In genomic region chr2:42492691-42493467, GRCh38 we compare ENCODE assay signal across 8 cellular contexts. TPM values are rescaled to one million over a fixed set of nuclear protein-coding genes. Genes with fewer than 3 reads are reported as not detected.
DNase-seq lines count a peak whose midpoint lies in the region; ATAC-seq and TF ChIP-seq lines count a peak whose summit lies in the region.

No MANE protein-coding gene starts in this region.

- peaks cover 8% of the 10 kb centered on the region for H3K27me3 Mint-ChIP-seq in activated T-helper 17 cell treated with anti-CD3 and anti-CD28 coated beads, Interleukin-2, amount 50 U/mL, for 72 hours

- TF ChIP-seq POLR2A in gastroesophageal sphincter (IDR thresholded peaks at IDR 0.05), result no peak

- H3K4me1 Mint-ChIP-seq in activated T-helper 17 cell treated with anti-CD3 and anti-CD28 coated beads, Interleukin-2, amount 50 U/mL, for 72 hours, result no peaks in the 10 kb centered on the region

- intact Hi-C loops in tibial artery (cut with DNase I; ENCODE audit: low total_unique reads), result no loop called here

- no peak for ATAC-seq in activated T-helper 17 cell treated with anti-CD3 and anti-CD28 coated beads, Interleukin-2, amount 50 U/mL, for 72 hours (replicated peaks)
- no peak for ATAC-seq in gastroesophageal sphincter

- H3K27me3 ChIP-seq in gastroesophageal sphincter, result peaks cover 54% of the 10 kb centered on the region
- peaks cover 4 to 45% of the 10 kb centered on the region in 2 donors for H3K27me3 ChIP-seq in tibial artery

- H3K4me3 Mint-ChIP-seq in activated T-helper 17 cell treated with anti-CD3 and anti-CD28 coated beads, Interleukin-2, amount 50 U/mL, for 72 hours, result peak overlapping the region; percentile 46

- H3K27ac ChIP-seq in C4-2B, result peak overlapping the region; percentile 76; the same call in 1 of the 2 replicates
- H3K27ac ChIP-seq in gastroesophageal sphincter, result no peak overlapping the region
- H3K27ac ChIP-seq in tibial artery, result no peak overlapping the region

- no peaks in the 10 kb centered on the region for H3K9me3 Mint-ChIP-seq in activated T-helper 17 cell treated with anti-CD3 and anti-CD28 coated beads, Interleukin-2, amount 50 U/mL, for 72 hours

- H3K4me1 ChIP-seq in gastroesophageal sphincter (peaks cover 0 to 25% (median 0%) of the 10 kb centered on the region in 3 donors), tibial artery (peaks cover 0 to 27% (median 19%) of the 10 kb centered on the region in 4 donors)

- H3K4me3 ChIP-seq in gastroesophageal sphincter (peak overlapping the region in 1 of 2 donors; percentile 67), tibial artery (peak overlapping the region in 1 of 2 donors; percentile 60)

- H3K9me3 ChIP-seq in gastroesophageal sphincter, result no peaks in the 10 kb centered on the region
- no peaks in the 10 kb centered on the region for H3K9me3 ChIP-seq in tibial artery

- no peaks in the 10 kb centered on the region for H3K36me3 Mint-ChIP-seq in activated T-helper 17 cell treated with anti-CD3 and anti-CD28 coated beads, Interleukin-2, amount 50 U/mL, for 72 hours (ENCODE audit: low read depth)

- TF ChIP-seq EP300 in gastroesophageal sphincter (IDR thresholded peaks at IDR 0.05), result no peak

- WGBS in gastroesophageal sphincter (ENCODE audit: low coverage in 1 of 2), 2 donors, result no CpG with 5 or more reads among the region's 111 CpGs

- H3K27ac Mint-ChIP-seq in activated T-helper 17 cell treated with anti-CD3 and anti-CD28 coated beads, Interleukin-2, amount 50 U/mL, for 72 hours, result no peak overlapping the region

- H3K36me3 ChIP-seq in gastroesophageal sphincter (no peaks in the 10 kb centered on the region), tibial artery (no peaks in the 10 kb centered on the region)

- DNase-seq in NCI-H2171 (lab: John Stamatoyannopoulos, UW) (peak; percentile 51), islet precursor cell (peak; percentile 64), GOT3 (lab: John Stamatoyannopoulos, UW) (no peak), tibial artery (no peak)
- DNase-seq in stimulated activated CD8-positive, alpha-beta memory T cell treated with anti-CD3 and anti-CD28 coated beads, Interleukin-15, amount 100 ng/mL, for 4 hours (ENCODE audit: low read depth in 2 of 2), result peak; percentile 1 to 6

- TF ChIP-seq CTCF in C4-2B (conservative IDR thresholded peaks at IDR 0.05), result no peak
- TF ChIP-seq CTCF in gastroesophageal sphincter (IDR thresholded peaks at IDR 0.05), result no peak
- TF ChIP-seq CTCF in tibial artery (IDR thresholded peaks at IDR 0.05), result no peak

RNA-seq across cellular contexts. Expression of gene KCNG3, which starts 0.9 kb away (rescaled TPM):
- total RNA-seq in activated T-helper 17 cell treated with anti-CD3 and anti-CD28 coated beads, Interleukin-2, amount 50 U/mL, for 72 hours, result not detected
- total RNA-seq in gastroesophageal sphincter, result under 1 TPM in 1 of 4 donors, not detected in 3; 0.27 TPM

Comparison
In these comparisons a context has a peak if more than half of its experiments do, and no peak if none do; other contexts are left out.
1. DNase-seq: peak in NCI-H2171 (single experiment), islet precursor cell (single experiment) and stimulated activated CD8-positive, alpha-beta memory T cell treated with anti-CD3 and anti-CD28 coated beads, Interleukin-15, amount 100 ng/mL, for 4 hours (2 of 2); none in GOT3 (single experiment) and tibial artery (0 of 2).